Comparison of ENCODE assay signal across 9 cellular contexts in the genomic region with DNA sequence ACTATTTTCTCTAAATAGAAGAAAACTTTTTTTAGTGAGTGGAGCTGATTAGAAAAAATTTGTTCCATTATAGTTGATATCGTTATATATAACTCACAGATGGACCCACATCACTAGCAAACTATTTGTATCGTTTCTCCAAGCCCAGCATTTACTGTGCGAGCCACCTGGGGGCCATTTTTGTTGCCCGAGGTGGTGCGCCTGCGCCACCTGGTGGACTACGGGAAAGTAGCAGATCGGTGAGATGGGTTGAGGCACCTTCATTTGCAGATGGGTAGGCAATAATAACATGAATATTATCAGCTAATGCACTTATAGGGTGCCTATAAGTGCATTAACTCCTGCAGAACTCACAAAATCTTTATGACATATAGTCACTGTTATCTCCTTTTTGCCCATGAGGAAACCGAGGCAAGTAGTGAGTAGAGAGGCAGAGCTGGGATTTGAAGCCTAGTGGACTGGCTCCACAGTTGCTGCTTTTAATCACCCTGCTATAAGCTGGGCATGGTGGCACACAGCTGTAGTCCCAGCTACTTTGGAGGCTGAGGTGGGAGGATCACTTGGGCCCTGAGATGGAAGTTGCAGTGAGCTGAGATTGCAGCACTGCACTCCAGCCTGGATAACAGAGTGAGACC. TPM values are rescaled to one million over a fixed set of nuclear protein-coding genes. Genes with fewer than 3 reads are reported as not detected.
DNase-seq lines count a peak whose midpoint lies in the region; ATAC-seq, FAIRE-seq and TF ChIP-seq lines count a peak whose summit lies in the region.
"Had no signal": no experiment of that assay in that cellular context is flagged by ENCODE, and none has a peak within 500 bp of the region (broad histone marks: within the 10 kb centered on the region; RNA-seq: fewer than 3 reads in every experiment).

No MANE protein-coding gene starts in this region.

- peak; percentile 79 for TF ChIP-seq CTCF in AG09319 (IDR thresholded peaks at IDR 0.05; ENCODE audit: low read depth, low read length)
- TF ChIP-seq CTCF in dorsolateral prefrontal cortex (IDR thresholded peaks at IDR 0.05 in 54 of 56, conservative IDR thresholded peaks at IDR 0.05 in 2 of 56; ENCODE audit: low read depth in 1 of 56, partially characterized antibody in 56 of 56) = peak; percentile 31 to 80 (median 69)

- intact Hi-C loops in dorsolateral prefrontal cortex (cut with DNase I) = loop anchor here in 1 of 2 donors (5.0 kb wide), 1 partner anchor 524 kb away; no protein-coding TSS in a partner anchor

- H3K4me3 Mint-ChIP-seq in stimulated activated naive CD8-positive, alpha-beta T cell treated with anti-CD3 and anti-CD28 coated beads, Interleukin-15, amount 100 ng/mL, for 72 hours = no peak overlapping the region

- ATAC-seq in stimulated activated naive CD8-positive, alpha-beta T cell treated with anti-CD3 and anti-CD28 coated beads, Interleukin-15, amount 100 ng/mL, for 72 hours = peak; percentile 57

- H3K9me3 Mint-ChIP-seq in stimulated activated naive CD8-positive, alpha-beta T cell treated with anti-CD3 and anti-CD28 coated beads, Interleukin-15, amount 100 ng/mL, for 72 hours = no peaks in the 10 kb centered on the region

- H3K27me3 Mint-ChIP-seq in stimulated activated naive CD8-positive, alpha-beta T cell treated with anti-CD3 and anti-CD28 coated beads, Interleukin-15, amount 100 ng/mL, for 72 hours = peaks cover 38% of the 10 kb centered on the region

- H3K27ac ChIP-seq in dorsolateral prefrontal cortex = no peak overlapping the region

- peaks cover 0 to 37% (median 6%) of the 10 kb centered on the region in 45 donors for H3K27me3 ChIP-seq in dorsolateral prefrontal cortex

- H3K4me3 ChIP-seq in dorsolateral prefrontal cortex = no peak overlapping the region

- peak; percentile 73 for FAIRE-seq in GM19239 (lab: Jason Lieb, UNC)

- H3K4me1 Mint-ChIP-seq in stimulated activated naive CD8-positive, alpha-beta T cell treated with anti-CD3 and anti-CD28 coated beads, Interleukin-15, amount 100 ng/mL, for 72 hours = peaks cover 32% of the 10 kb centered on the region

- no peak for DNase-seq in AG09319 (ENCODE audit: extremely low read depth, low read depth)
- DNase-seq in GM19239 (ENCODE audit: insufficient read length, low spot score) = peak; percentile 77
- DNase-seq in NCI-H524 (lab: John Stamatoyannopoulos, UW) = peak; percentile 24 to 61
- peak; percentile 66 to 72 for DNase-seq in activated CD4-positive, alpha-beta T cell treated with anti-CD3 and anti-CD28 coated beads, Interleukin-2, amount 50 U/mL, for 24 hours (ENCODE audit: low read depth in 1 of 2, low spot score in 1 of 2)
- DNase-seq in dorsolateral prefrontal cortex = peak in 1 of 10 donors; percentile 27
- peak; percentile 15 for DNase-seq in myocyte (ENCODE audit: low read depth)
- peak; percentile 77 to 80 for DNase-seq in stimulated activated naive CD8-positive, alpha-beta T cell treated with anti-CD3 and anti-CD28 coated beads, Interleukin-15, amount 100 ng/mL, for 72 hours
- DNase-seq in NCI-H1092 treated with DMSO at 0.1 percent for 48 hours (lab: John Stamatoyannopoulos, UW) = no peak

- no peak overlapping the region for H3K27ac Mint-ChIP-seq in stimulated activated naive CD8-positive, alpha-beta T cell treated with anti-CD3 and anti-CD28 coated beads, Interleukin-15, amount 100 ng/mL, for 72 hours

RNA-seq across cellular contexts. Expression of gene NTN1, which starts 23.2 kb away (rescaled TPM):
- 1 to 10 TPM; 2.2 to 9.8 (median 4.0) TPM for total RNA-seq in dorsolateral prefrontal cortex
- 0.73 and 1.2 TPM in 2 replicates for total RNA-seq in myocyte
- 0.30 TPM for polyA plus RNA-seq in myocyte (2012)

RNA-seq across cellular contexts. Expression of gene PIK3R5, which starts 32.6 kb away (rescaled TPM):
- total RNA-seq in dorsolateral prefrontal cortex = 10 to 100 TPM in 3 of 120 experiments, 1 to 10 TPM in 117; 1.0 to 14.8 (median 4.9) TPM
- not detected in 2 replicates for total RNA-seq in myocyte
- polyA plus RNA-seq in myocyte (2012) = not detected
- total RNA-seq: renal cortical epithelial cell had no signal

Comparison
In these comparisons a context has a peak if more than half of its experiments do, and no peak if none do; other contexts are left out.
1. DNase-seq: peak in GM19239 (single experiment), NCI-H524 (2 of 2), activated CD4-positive, alpha-beta T cell treated with anti-CD3 and anti-CD28 coated beads, Interleukin-2, amount 50 U/mL, for 24 hours (2 of 2), myocyte (single experiment) and stimulated activated naive CD8-positive, alpha-beta T cell treated with anti-CD3 and anti-CD28 coated beads, Interleukin-15, amount 100 ng/mL, for 72 hours (2 of 2); none in AG09319 (single experiment) and NCI-H1092 treated with DMSO at 0.1 percent for 48 hours (single experiment).